ENCODE assay signal across 1 cellular context in genomic region chr2:234681206-234681605, GRCh38.
TF ChIP-seq lines count a peak whose summit lies in the region.

No MANE protein-coding gene starts in this region.

TF ChIP-seq in GM23338, 12 proteins besides CTCF, POLR2A, EP300 and RAD21 (continued from another document):
- TF ChIP-seq ZNF462 (CRISPR knock-in tag; IDR thresholded peaks at IDR 0.05) (no peak), STAT1 (IDR thresholded peaks at IDR 0.05; ENCODE audit: unreplicated experiment) (no peak), ZNF331 (CRISPR knock-in tag; IDR thresholded peaks at IDR 0.05; ENCODE audit: low read depth) (no peak)
